11 cellular contexts compared by ENCODE assay signal in the genomic region with DNA sequence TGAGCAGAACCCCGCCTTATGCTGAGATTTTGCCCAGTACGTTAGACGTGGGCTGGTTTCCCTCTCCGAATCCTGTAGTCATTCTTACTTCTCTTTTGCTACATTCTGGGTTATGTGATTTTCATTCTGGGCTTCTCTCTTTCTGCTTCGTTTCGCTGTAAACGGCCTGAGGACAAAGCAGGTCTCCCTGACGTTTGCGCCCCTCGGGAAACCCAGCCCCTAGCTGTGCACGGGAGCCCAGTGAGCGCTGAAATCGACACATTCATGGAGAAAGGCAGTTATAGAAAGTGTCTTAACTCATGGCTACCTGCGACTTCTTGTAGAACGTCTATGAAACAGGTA. TPM values are rescaled to one million over a fixed set of nuclear protein-coding genes. Genes with fewer than 3 reads are reported as not detected.
DNase-seq lines count a peak whose midpoint lies in the region; ATAC-seq, FAIRE-seq and TF ChIP-seq lines count a peak whose summit lies in the region.
"Had no signal": no experiment of that assay in that cellular context is flagged by ENCODE, and none has a peak within 500 bp of the region (broad histone marks: within the 10 kb centered on the region; RNA-seq: fewer than 3 reads in every experiment).

No MANE protein-coding gene starts in this region.

- peak overlapping the region; percentile 53 to 74 for H3K4me2 ChIP-seq in H1 (ENCODE audit: insufficient read depth in 1 of 2, low read depth in 2 of 2, low read length in 2 of 2)

- no peak for ATAC-seq in naive thymus-derived CD4-positive, alpha-beta T cell
- ATAC-seq in GM21786 (IDR thresholded peaks at IDR 0.05; ENCODE audit: unreplicated experiment) (no peak), HG03457 (IDR thresholded peaks at IDR 0.05; ENCODE audit: unreplicated experiment) (no peak)

- H2AK5ac ChIP-seq in H1 (ENCODE audit: low read depth, low read length), result no peak overlapping the region

- no peaks in the 10 kb centered on the region for H3K36me3 Mint-ChIP-seq in activated naive CD8-positive, alpha-beta T cell
- no peaks in the 10 kb centered on the region for H3K36me3 Mint-ChIP-seq in activated naive CD8-positive, alpha-beta T cell treated with anti-CD3 and anti-CD28 coated beads for 36 hours
- peaks cover 0 to 5% (median 1%) of the 10 kb centered on the region in 5 donors for H3K36me3 Mint-ChIP-seq in naive thymus-derived CD4-positive, alpha-beta T cell
- H3K36me3 Mint-ChIP-seq: CD4-positive, CD25-positive, alpha-beta regulatory T cell had no signal

- no peak overlapping the region for H3K27ac Mint-ChIP-seq in activated naive CD8-positive, alpha-beta T cell
- H3K27ac Mint-ChIP-seq in activated naive CD8-positive, alpha-beta T cell treated with anti-CD3 and anti-CD28 coated beads for 36 hours, result no peak overlapping the region
- no peak overlapping the region for H3K27ac Mint-ChIP-seq in naive thymus-derived CD4-positive, alpha-beta T cell
- H3K27ac Mint-ChIP-seq: CD4-positive, CD25-positive, alpha-beta regulatory T cell had no signal

- no peak overlapping the region for H4K91ac ChIP-seq in H1 (replicated peaks; ENCODE audit: insufficient read length, low read length)

- H3K27me3 Mint-ChIP-seq in activated naive CD8-positive, alpha-beta T cell, result peaks cover 35% of the 10 kb centered on the region
- peaks cover 70% of the 10 kb centered on the region for H3K27me3 Mint-ChIP-seq in activated naive CD8-positive, alpha-beta T cell treated with anti-CD3 and anti-CD28 coated beads for 36 hours
- H3K27me3 Mint-ChIP-seq in naive thymus-derived CD4-positive, alpha-beta T cell, result peaks cover 68 to 79% (median 73%) of the 10 kb centered on the region in 5 donors

- H2BK120ac ChIP-seq in H1 (replicated peaks; ENCODE audit: low read depth, low read length), result no peak overlapping the region

- FAIRE-seq in H1 (lab: Jason Lieb, UNC), result peak; percentile 55

- no peak for TF ChIP-seq POLR2A in H1 (IDR thresholded peaks at IDR 0.05; ENCODE audit: control extremely low read depth in 1 of 2, low read depth in 2 of 2, low read length in 2 of 2)
- TF ChIP-seq POLR2A in vagina (IDR thresholded peaks at IDR 0.05), result no peak

- H4K8ac ChIP-seq in H1 (ENCODE audit: extremely low read depth, insufficient read depth, low read length), result no peak overlapping the region

- H2BK15ac ChIP-seq in H1 (ENCODE audit: low read length), result no peak overlapping the region

- intact Hi-C loops in naive thymus-derived CD4-positive, alpha-beta T cell (cut with micrococcal nuclease), result loop anchor here (1.0 to 5.0 kb wide), 3 partner anchors 242 to 585 kb away; a partner anchor contains a TSS
- intact Hi-C loops in vagina (cut with DNase I), result no loop called here

- H3K23me2 ChIP-seq in H1 (ENCODE audit: low read depth, low read length), result no peaks in the 10 kb centered on the region; the same call in 1 of the 2 replicates

- H3K4ac ChIP-seq in H1 (replicated peaks; ENCODE audit: insufficient read length, low read depth, low read length), result peak overlapping the region; percentile 59

- H3K36me3 ChIP-seq in H1 (ENCODE audit: control insufficient read depth in 2 of 4, insufficient read depth in 4 of 4, low read length in 3 of 4), result no peaks in the 10 kb centered on the region
- H3K36me3 ChIP-seq in naive thymus-derived CD4-positive, alpha-beta T cell (ENCODE audit: control insufficient read depth in 2 of 3, insufficient read depth in 3 of 3, low read length in 3 of 3), result no peaks in the 10 kb centered on the region
- no peaks in the 10 kb centered on the region for H3K36me3 ChIP-seq in vagina

- no peak overlapping the region for H3K56ac ChIP-seq in H1 (replicated peaks; ENCODE audit: insufficient read length, low read depth, low read length)

- no peak overlapping the region for H4K5ac ChIP-seq in H1 (ENCODE audit: insufficient read length, low read depth, low read length)

- peaks cover 5% of the 10 kb centered on the region for H3K4me1 Mint-ChIP-seq in activated naive CD8-positive, alpha-beta T cell (ENCODE audit: low read depth)
- H3K4me1 Mint-ChIP-seq in activated naive CD8-positive, alpha-beta T cell treated with anti-CD3 and anti-CD28 coated beads for 36 hours, result peaks cover 6% of the 10 kb centered on the region
- H3K4me1 Mint-ChIP-seq in naive thymus-derived CD4-positive, alpha-beta T cell, result peaks cover 3 to 9% (median 5%) of the 10 kb centered on the region in 7 donors

- H3K4me1 ChIP-seq in H1 (replicated peaks in 1 of 4; ENCODE audit: control insufficient read depth in 3 of 4, insufficient read depth in 4 of 4, low read length in 3 of 4) (peaks cover 2 to 11% (median 11%) of the 10 kb centered on the region in 4 experiments), vagina (peaks cover 8% of the 10 kb centered on the region)
- peaks cover 0 to 6% of the 10 kb centered on the region in 2 donors for H3K4me1 ChIP-seq in naive thymus-derived CD4-positive, alpha-beta T cell (ENCODE audit: control insufficient read depth in 2 of 2, insufficient read depth in 2 of 2, low read length in 2 of 2)

- H3K27ac ChIP-seq in H1 (ENCODE audit: low read depth, low read length), result no peak overlapping the region
- no peak overlapping the region for H3K27ac ChIP-seq in naive thymus-derived CD4-positive, alpha-beta T cell (ENCODE audit: low read depth, low read length)
- H3K27ac ChIP-seq in vagina, result no peak overlapping the region

- POLR2A ChIA-PET in H1 (lab: Charles Lee; ENCODE audit: partially characterized antibody), result interaction anchor here (0.9 kb wide), 1 partner anchor 11 kb away, joined by 3 read pairs; no protein-coding TSS in a partner anchor
- POLR2A ChIA-PET in naive thymus-derived CD4-positive, alpha-beta T cell (lab: Charles Lee), result no interaction called here

- H3K79me2 ChIP-seq in H1 (ENCODE audit: control insufficient read depth in 1 of 2, insufficient read depth in 2 of 2, low read length in 2 of 2), result no peaks in the 10 kb centered on the region

- no peaks in the 10 kb centered on the region for H3K9me3 Mint-ChIP-seq in activated naive CD8-positive, alpha-beta T cell (ENCODE audit: low read depth)
- no peaks in the 10 kb centered on the region for H3K9me3 Mint-ChIP-seq in activated naive CD8-positive, alpha-beta T cell treated with anti-CD3 and anti-CD28 coated beads for 36 hours
- peaks cover 0 to 4% (median 0%) of the 10 kb centered on the region in 11 donors for H3K9me3 Mint-ChIP-seq in naive thymus-derived CD4-positive, alpha-beta T cell

- CTCF ChIA-PET in H1 (lab: Charles Lee; ENCODE audit: partially characterized antibody), result interaction anchor here (1.0 kb wide), 1 partner anchor 17 kb away, joined by 7 read pairs; no protein-coding TSS in a partner anchor
- CTCF ChIA-PET in naive thymus-derived CD4-positive, alpha-beta T cell (lab: Charles Lee), result no interaction called here

- H3K18ac ChIP-seq in H1 (ENCODE audit: extremely low read depth, low read length), result peak overlapping the region; percentile 4; the same call in 1 of the 2 replicates

- 19% methylated on average over 15 of the region's 15 CpGs; no CpG with 5 or more reads in 1 of the 2 experiments for WGBS in H1 (ENCODE audit: extremely low coverage in 1 of 2, insufficient coverage in 1 of 2, insufficient read length in 1 of 2, insufficient replicate concordance in 2 of 2, low coverage in 1 of 2, low lambda C conversion rate in 2 of 2, missing lambda C conversion rate in 1 of 2), 2 experiments

- H3K9ac ChIP-seq in H1 (replicated peaks in 1 of 4; ENCODE audit: extremely low read depth in 1 of 4, low read depth in 3 of 4, low read length in 3 of 4), result 0 out of 7 replicates have a peak overlapping the region, but pooled peaks of 1 of the 4 experiments have one; percentile 4

- 0 out of 2 replicates have a peak overlapping the region, but pooled peaks have one; percentile 48 for H2BK20ac ChIP-seq in H1 (ENCODE audit: low read length)

- H2BK12ac ChIP-seq in H1 (ENCODE audit: low read depth, low read length), result peak overlapping the region; percentile 53

- no peak overlapping the region for H3K14ac ChIP-seq in H1 (ENCODE audit: insufficient read length)

- DNase-seq in activated naive CD8-positive, alpha-beta T cell treated with anti-CD3 and anti-CD28 coated beads for 36 hours, result no peak
- DNase-seq in H1 (ENCODE audit: low read depth in 1 of 2, low spot score in 2 of 2), result no peak
- DNase-seq in naive thymus-derived CD4-positive, alpha-beta T cell, result no peak
- DNase-seq in vagina (ENCODE audit: extremely low spot score in 2 of 2), result no peak
- DNase-seq in dermis blood vessel endothelial cell, result no peak
- DNase-seq: NCI-H1417 treated with DMSO at 0.1 percent for 48 hours had no signal

- no peak for TF ChIP-seq EP300 in H1 (IDR thresholded peaks at IDR 0.05; ENCODE audit: borderline replicate concordance in 1 of 2, low read depth in 2 of 2, low read length in 2 of 2)

- H2BK5ac ChIP-seq in H1 (ENCODE audit: low read depth, low read length), result peak overlapping the region; percentile 35; the same call in 1 of the 2 replicates

- TF ChIP-seq RAD21 in H1 (IDR thresholded peaks at IDR 0.05 in 1 of 2, conservative IDR thresholded peaks at IDR 0.05 in 1 of 2; ENCODE audit: low read depth in 2 of 2, low read length in 2 of 2), result no peak

- H3K79me1 ChIP-seq in H1 (ENCODE audit: low read depth, low read length), result no peaks in the 10 kb centered on the region

- H3K4me3 ChIP-seq in H1 (ENCODE audit: extremely low read depth in 1 of 4, insufficient read depth in 2 of 4, low read depth in 3 of 4, low read length in 4 of 4) (peak overlapping the region; percentile 24 to 56 (median 48); a peak in 7 of 8 replicates), vagina (peak overlapping the region; percentile 14 to 18)
- no peak overlapping the region for H3K4me3 ChIP-seq in naive thymus-derived CD4-positive, alpha-beta T cell (ENCODE audit: low read length)

- H4K20me1 ChIP-seq in H1 (replicated peaks in 1 of 2; ENCODE audit: control insufficient read depth in 1 of 2, insufficient read depth in 2 of 2, low read length in 2 of 2), result no peaks in the 10 kb centered on the region

- peak overlapping the region; percentile 79 for H3K4me3 Mint-ChIP-seq in activated naive CD8-positive, alpha-beta T cell
- no peak overlapping the region for H3K4me3 Mint-ChIP-seq in activated naive CD8-positive, alpha-beta T cell treated with anti-CD3 and anti-CD28 coated beads for 36 hours
- peak overlapping the region; percentile 29 to 77 (median 64) for H3K4me3 Mint-ChIP-seq in naive thymus-derived CD4-positive, alpha-beta T cell

- H3K27me3 ChIP-seq in H1 (replicated peaks in 1 of 4; ENCODE audit: control insufficient read depth in 3 of 4, extremely low read depth in 1 of 4, insufficient read depth in 3 of 4, low read length in 3 of 4) (peaks cover 0 to 13% (median 5%) of the 10 kb centered on the region in 4 experiments; a peak in 2 of 7 replicates), vagina (no peaks in the 10 kb centered on the region)
- H3K27me3 ChIP-seq in naive thymus-derived CD4-positive, alpha-beta T cell (ENCODE audit: control insufficient read depth in 2 of 2, insufficient read depth in 2 of 2, low read length in 2 of 2), result peaks cover 0 to 9% of the 10 kb centered on the region in 2 donors

- TF ChIP-seq CTCF in H1 (IDR thresholded peaks at IDR 0.05; ENCODE audit: control extremely low read depth in 1 of 3, insufficient read depth in 1 of 3, low read depth in 1 of 3, low read length in 3 of 3) (no peak), vagina (IDR thresholded peaks at IDR 0.05) (no peak)

- no peak overlapping the region for H3K23ac ChIP-seq in H1 (ENCODE audit: insufficient read length)

- peak overlapping the region; percentile 93 for H2AFZ ChIP-seq in H1 (ENCODE audit: low read length)

- H3K9me3 ChIP-seq in H1 (ENCODE audit: insufficient read depth in 2 of 2, low read depth in 1 of 2, low read length in 1 of 2) (no peaks in the 10 kb centered on the region), vagina (no peaks in the 10 kb centered on the region)
- no peaks in the 10 kb centered on the region for H3K9me3 ChIP-seq in naive thymus-derived CD4-positive, alpha-beta T cell (ENCODE audit: control insufficient read depth in 2 of 3, low read length in 3 of 3)

RNA-seq across cellular contexts. Expression of a gene that starts 22.7 kb away (rescaled TPM):
- not detected for total RNA-seq in activated naive CD8-positive, alpha-beta T cell treated with anti-CD3 and anti-CD28 coated beads for 36 hours
- 0.31 and 0.37 TPM in 2 replicates for total RNA-seq in H1 (2021; fragmentation: NEBNext Ultra II Directional; extraction: Animal tissue kit (Norgen Biotek cat#: 25700))
- polyA plus RNA-seq in H1 (2011; rRNA removed), result 1.1 and 1.4 TPM in 2 replicates
- 0.71 TPM for polyA plus RNA-seq in H1 (2011; cell fraction: cytosol; rRNA removed)
- polyA plus RNA-seq in H1 (2011; cell fraction: nucleus; rRNA removed), result 0.67 TPM
- 0.31 to 0.81 TPM (median 0.49 TPM) in 4 replicates for polyA plus RNA-seq in H1 (2012, experiment 1 of 2)
- 0.39 TPM for polyA plus RNA-seq in H1 (2012, experiment 2 of 2)
- polyA plus RNA-seq in H1 (2013, experiment 1 of 2), result 0.24 TPM
- 0.18 TPM for polyA plus RNA-seq in H1 (2013, experiment 2 of 2)
- 1.7 and 1.8 TPM in 2 replicates for polyA minus RNA-seq in H1 (2011; rRNA and poly(A)+ RNA removed)
- polyA minus RNA-seq in H1 (2011; cell fraction: cytosol; rRNA and poly(A)+ RNA removed), result not detected
- polyA minus RNA-seq in H1 (2011; cell fraction: nucleus; rRNA and poly(A)+ RNA removed), result 1.00 TPM
- total RNA-seq in naive thymus-derived CD4-positive, alpha-beta T cell, result not detected
- not detected for polyA plus RNA-seq in naive thymus-derived CD4-positive, alpha-beta T cell
- total RNA-seq in vagina (0.74 TPM), dermis blood vessel endothelial cell (not detected in 2 replicates)
- total RNA-seq: CD4-positive, CD25-positive, alpha-beta regulatory T cell; T-helper 1 cell treated with Interleukin-12 subunit alpha and Interleukin-12 subunit beta and Interleukin-4 antibody, amounts not matched to agents 30 ng/mL and 1 ng/mL, for 36 hours had no signal
- polyA plus RNA-seq: CD4-positive, CD25-positive, alpha-beta regulatory T cell had no signal
